Comparison of ENCODE assay signal across 12 cellular contexts in genomic region chr4:3321295-3321889, GRCh38. TPM values are rescaled to one million over a fixed set of nuclear protein-coding genes. Genes with fewer than 3 reads are reported as not detected.
A peak's percentile ranks its signal among the peaks of the same experiment; 100 is the strongest.
DNase-seq lines count a peak whose midpoint lies in the region; ATAC-seq and TF ChIP-seq lines count a peak whose summit lies in the region.
"Had no signal": no experiment of that assay in that cellular context is flagged by ENCODE, and none has a peak within 500 bp of the region (broad histone marks: within the 10 kb centered on the region; RNA-seq: fewer than 3 reads in every experiment).

No MANE protein-coding gene starts in this region.

- H3K9me3 ChIP-seq in hepatocyte (ENCODE audit: low read depth) = no peaks in the 10 kb centered on the region
- H3K9me3 ChIP-seq in effector memory CD4-positive, alpha-beta T cell (ENCODE audit: control insufficient read depth, low read length) = no peaks in the 10 kb centered on the region

- no peaks in the 10 kb centered on the region for H3K36me3 ChIP-seq in hepatocyte (replicated peaks; ENCODE audit: insufficient read depth, low read depth)
- H3K36me3 ChIP-seq in effector memory CD4-positive, alpha-beta T cell (ENCODE audit: control insufficient read depth, insufficient read depth, low read length) = no peaks in the 10 kb centered on the region

- no peak for ATAC-seq in T-cell (replicated peaks in 1 of 4)

- H3K4me1 Mint-ChIP-seq in progenitor cell of endocrine pancreas (ENCODE audit: low read depth) (peaks cover 29% of the 10 kb centered on the region), T-cell (peaks cover 0 to 12% (median 0%) of the 10 kb centered on the region in 3 donors)

- peaks cover 25% of the 10 kb centered on the region for H3K4me1 ChIP-seq in hepatocyte (ENCODE audit: insufficient read depth)
- no peaks in the 10 kb centered on the region for H3K4me1 ChIP-seq in effector memory CD4-positive, alpha-beta T cell (ENCODE audit: control insufficient read depth, insufficient read depth, low read length, poor library complexity, severe bottlenecking)

- no peak overlapping the region for H3K4me3 ChIP-seq in hepatocyte
- no peak overlapping the region for H3K4me3 ChIP-seq in effector memory CD4-positive, alpha-beta T cell (ENCODE audit: insufficient read depth, low read depth, low read length, poor library complexity, severe bottlenecking)

- no peaks in the 10 kb centered on the region for H3K27me3 ChIP-seq in hepatocyte
- H3K27me3 ChIP-seq in effector memory CD4-positive, alpha-beta T cell (replicated peaks; ENCODE audit: control insufficient read depth, insufficient read depth, low read length, poor library complexity, severe bottlenecking) = no peaks in the 10 kb centered on the region

- peaks cover 9% of the 10 kb centered on the region for H3K9me3 Mint-ChIP-seq in progenitor cell of endocrine pancreas (ENCODE audit: low read depth)
- peaks cover 0 to 7% (median 0%) of the 10 kb centered on the region in 3 donors for H3K9me3 Mint-ChIP-seq in T-cell

- peak; percentile 55 for DNase-seq in G401 (ENCODE audit: low spot score)
- peak; percentile 56 for DNase-seq in cerebellum (ENCODE audit: low spot score)
- no peak for DNase-seq in hepatocyte (ENCODE audit: low spot score)
- DNase-seq in progenitor cell of endocrine pancreas (ENCODE audit: low spot score, unreplicated experiment) = no peak
- no peak for DNase-seq in iPS-NIHi7 (ENCODE audit: extremely low spot score)
- DNase-seq in T-cell = no peak
- DNase-seq in A172 (ENCODE audit: low spot score) = no peak
- DNase-seq in effector memory CD4-positive, alpha-beta T cell = no peak
- DNase-seq: CD4-positive, CD25-positive, alpha-beta regulatory T cell; NK-92 treated with Interleukin-12 subunit alpha and Interleukin-12 subunit beta, amount 100 ng/mL, for 24 hours; T-helper 2 cell had no signal

- POLR2A ChIA-PET in T-cell (lab: Charles Lee) = no interaction called here

- H3K27ac ChIP-seq in hepatocyte = peak overlapping the region; percentile 87
- H3K27ac ChIP-seq in effector memory CD4-positive, alpha-beta T cell (ENCODE audit: insufficient read depth, low read length, poor library complexity, severe bottlenecking) = no peak overlapping the region
- H3K27ac ChIP-seq: HL-60 had no signal

- H3K4me3 Mint-ChIP-seq in progenitor cell of endocrine pancreas (ENCODE audit: low read depth) (no peak overlapping the region), T-cell (no peak overlapping the region)
- H3K4me3 Mint-ChIP-seq: CD4-positive, CD25-positive, alpha-beta regulatory T cell had no signal

- WGBS in hepatocyte (ENCODE audit: low lambda C conversion rate, missing lambda C conversion rate) = 79% methylated on average over 14 of the region's 14 CpGs

- H4K20me1 ChIP-seq in hepatocyte (ENCODE audit: insufficient read depth, poor library complexity, severe bottlenecking) = peaks cover 7% of the 10 kb centered on the region

- H2AFZ ChIP-seq in hepatocyte = no peak overlapping the region

- CTCF ChIA-PET in T-cell (lab: Charles Lee) = no interaction called here

- peak overlapping the region; percentile 91 for H3K27ac Mint-ChIP-seq in progenitor cell of endocrine pancreas
- no peak overlapping the region for H3K27ac Mint-ChIP-seq in T-cell

- TF ChIP-seq CTCF in hepatocyte (IDR thresholded peaks at IDR 0.05; ENCODE audit: poor library complexity) = no peak
- no peak for TF ChIP-seq CTCF in progenitor cell of endocrine pancreas (IDR thresholded peaks at IDR 0.05; ENCODE audit: unreplicated experiment)

- in situ Hi-C loops in G401 (cut with HindIII; ENCODE audit: low sequenced_read_pairs) = no loop called here

- H3K36me3 Mint-ChIP-seq in progenitor cell of endocrine pancreas (ENCODE audit: insufficient read depth) = peaks cover 29% of the 10 kb centered on the region
- H3K36me3 Mint-ChIP-seq in T-cell = peaks cover 23% of the 10 kb centered on the region

- H3K9me2 ChIP-seq in hepatocyte (replicated peaks; ENCODE audit: insufficient read depth) = no peaks in the 10 kb centered on the region

- H3K4me2 ChIP-seq in hepatocyte = peak overlapping the region; percentile 19

- peaks cover 82% of the 10 kb centered on the region for H3K79me2 ChIP-seq in hepatocyte

- H3K27me3 Mint-ChIP-seq in progenitor cell of endocrine pancreas (no peaks in the 10 kb centered on the region), T-cell (no peaks in the 10 kb centered on the region)
- H3K27me3 Mint-ChIP-seq: CD4-positive, CD25-positive, alpha-beta regulatory T cell had no signal

RNA-seq across cellular contexts. Expression of gene RGS12, which starts 28.6 kb away (rescaled TPM):
- 12.3 and 14.4 TPM in 2 replicates for total RNA-seq in G401 (2014; rRNA removed; shearing (Covaris generic))
- total RNA-seq in cerebellum = 87.5 TPM
- total RNA-seq in hepatocyte = 22.5 and 33.6 TPM in 2 replicates
- polyA plus RNA-seq in hepatocyte = 19.6 and 31.9 TPM in 2 replicates
- total RNA-seq in progenitor cell of endocrine pancreas = 102 and 106 TPM in 2 replicates
- total RNA-seq in T-cell = 10 to 100 TPM in 3 of 5 donors, 1 to 10 TPM in 2; 6.4 to 15.3 (median 10.5) TPM
- 12.4 and 16.2 TPM in 2 replicates for total RNA-seq in A172 (2014; rRNA removed; shearing (Covaris generic))

Comparison
In these comparisons a context has a peak if more than half of its experiments do, and no peak if none do; other contexts are left out.
1. DNase-seq: peak in G401 (single experiment) and cerebellum (single experiment); none in hepatocyte (single experiment), progenitor cell of endocrine pancreas (single experiment), iPS-NIHi7 (single experiment), T-cell (0 of 34), A172 (single experiment) and effector memory CD4-positive, alpha-beta T cell (0 of 3).